8 cellular contexts compared by ENCODE assay signal in the genomic region with DNA sequence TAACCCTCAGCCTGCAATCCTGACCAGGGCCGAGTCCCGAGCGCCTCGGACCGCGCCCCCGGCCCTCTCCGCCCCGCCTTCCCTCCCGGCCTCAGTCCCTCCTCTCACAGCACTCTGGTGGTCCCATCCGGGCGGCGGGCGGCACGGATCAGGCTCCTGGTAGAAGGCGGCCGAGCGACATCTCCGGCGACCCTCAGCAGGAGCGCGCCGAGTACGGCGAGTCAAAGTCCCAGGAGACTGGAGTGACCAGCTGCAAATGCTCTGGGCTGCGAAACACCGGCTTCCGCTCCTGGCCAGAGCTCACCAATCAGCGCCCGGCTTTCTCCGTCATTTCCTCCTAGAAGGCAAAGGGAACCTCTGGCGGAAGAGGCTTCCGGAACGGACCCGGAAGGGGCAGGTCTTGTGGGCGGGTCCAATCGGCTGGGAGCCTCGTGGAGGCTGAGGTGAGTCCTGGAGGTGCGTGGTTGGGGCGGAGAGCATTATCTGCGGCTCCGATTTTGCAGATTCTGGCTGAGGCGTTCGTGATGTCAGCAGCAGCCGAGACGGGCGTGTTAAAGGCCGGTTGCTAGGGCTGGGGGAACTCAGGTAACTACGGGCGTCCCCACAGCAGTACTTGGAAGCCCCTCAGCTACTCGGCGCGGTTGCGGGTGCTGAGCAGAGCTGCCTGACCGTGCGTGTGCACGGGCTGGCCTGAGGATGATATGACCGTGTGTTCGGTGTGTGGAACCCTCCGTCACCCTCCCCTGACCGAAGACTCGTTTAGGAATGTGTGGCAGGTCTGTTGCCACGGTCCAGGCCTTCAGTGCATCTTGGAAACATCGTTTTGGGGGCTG. TPM values are rescaled to one million over a fixed set of nuclear protein-coding genes. Genes with fewer than 3 reads are reported as not detected.
A peak's percentile ranks its signal among the peaks of the same experiment; 100 is the strongest.
DNase-seq lines count a peak whose midpoint lies in the region; TF ChIP-seq lines count a peak whose summit lies in the region.

A gene with protein sequence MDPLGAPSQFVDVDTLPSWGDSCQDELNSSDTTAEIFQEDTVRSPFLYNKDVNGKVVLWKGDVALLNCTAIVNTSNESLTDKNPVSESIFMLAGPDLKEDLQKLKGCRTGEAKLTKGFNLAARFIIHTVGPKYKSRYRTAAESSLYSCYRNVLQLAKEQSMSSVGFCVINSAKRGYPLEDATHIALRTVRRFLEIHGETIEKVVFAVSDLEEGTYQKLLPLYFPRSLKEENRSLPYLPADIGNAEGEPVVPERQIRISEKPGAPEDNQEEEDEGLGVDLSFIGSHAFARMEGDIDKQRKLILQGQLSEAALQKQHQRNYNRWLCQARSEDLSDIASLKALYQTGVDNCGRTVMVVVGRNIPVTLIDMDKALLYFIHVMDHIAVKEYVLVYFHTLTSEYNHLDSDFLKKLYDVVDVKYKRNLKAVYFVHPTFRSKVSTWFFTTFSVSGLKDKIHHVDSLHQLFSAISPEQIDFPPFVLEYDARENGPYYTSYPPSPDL (minus strand): TSS at position 282 of the 833 bp plus-strand sequence. CDS start 9,264 bp downstream, outside the sequence.
A gene (plus strand): TSS at position 400 of the 833 bp plus-strand sequence. CDS start 3,581 bp downstream, outside the sequence.

- H3K9me3 ChIP-seq in H9 (ENCODE audit: control insufficient read depth, low read depth, low read length): no peaks in the 10 kb centered on the region
- H3K9me3 ChIP-seq in MG63: no peaks in the 10 kb centered on the region

- no peak within 1 kb of the TSS for H4K5ac ChIP-seq in H9 (ENCODE audit: insufficient read length, low read depth, low read length)

- H3K23ac ChIP-seq in H9 (ENCODE audit: insufficient read length, low read depth, low read length): no peak within 1 kb of the TSS

- H2BK5ac ChIP-seq in H9 (ENCODE audit: insufficient read length, low read length): no peak within 1 kb of the TSS

- H3K14ac ChIP-seq in H9 (ENCODE audit: insufficient read depth, low read length): peak within 1 kb of the TSS; percentile 14

- H3K4me1 Mint-ChIP-seq in H9 (peaks cover 31 to 34% of the 10 kb centered on the region in 2 experiments), nephron (peaks cover 38% of the 10 kb centered on the region)
- peaks cover 66% of the 10 kb centered on the region for H3K4me1 Mint-ChIP-seq in stimulated activated naive CD8-positive, alpha-beta T cell treated with anti-CD3 and anti-CD28 coated beads, Interleukin-15, Interleukin-2, amounts not matched to agents 100 ng/mL and 50 ng/mL, for 24 hours (ENCODE audit: low read depth)

- H3K27me3 Mint-ChIP-seq in H9 (ENCODE audit: low read depth) (no peaks in the 10 kb centered on the region), nephron (ENCODE audit: low read depth) (no peaks in the 10 kb centered on the region)
- no peaks in the 10 kb centered on the region for H3K27me3 Mint-ChIP-seq in stimulated activated naive CD8-positive, alpha-beta T cell treated with anti-CD3 and anti-CD28 coated beads, Interleukin-15, Interleukin-2, amounts not matched to agents 100 ng/mL and 50 ng/mL, for 24 hours

- H3K4me1 ChIP-seq in H9 (ENCODE audit: insufficient read depth, low read length): no peaks in the 10 kb centered on the region; the same call in 1 of the 2 replicates

- H4K91ac ChIP-seq in H9 (ENCODE audit: insufficient read length, low read depth, low read length): no peak within 1 kb of the TSS

- H3K36me3 Mint-ChIP-seq in H9 (ENCODE audit: insufficient read depth in 1 of 3, low read depth in 3 of 3): peaks cover 2 to 15% (median 4%) of the 10 kb centered on the region in 3 experiments; a peak in 5 of 7 replicates
- peaks cover 7% of the 10 kb centered on the region for H3K36me3 Mint-ChIP-seq in nephron (ENCODE audit: low read depth)
- H3K36me3 Mint-ChIP-seq in stimulated activated naive CD8-positive, alpha-beta T cell treated with anti-CD3 and anti-CD28 coated beads, Interleukin-15, Interleukin-2, amounts not matched to agents 100 ng/mL and 50 ng/mL, for 24 hours (ENCODE audit: low read depth): peaks cover 43% of the 10 kb centered on the region

- H3K9me3 Mint-ChIP-seq in H9 (no peaks in the 10 kb centered on the region), nephron (no peaks in the 10 kb centered on the region)
- H3K9me3 Mint-ChIP-seq in stimulated activated naive CD8-positive, alpha-beta T cell treated with anti-CD3 and anti-CD28 coated beads, Interleukin-15, Interleukin-2, amounts not matched to agents 100 ng/mL and 50 ng/mL, for 24 hours: no peaks in the 10 kb centered on the region

- H3K56ac ChIP-seq in H9 (ENCODE audit: insufficient read length, low read depth, low read length): no peak within 1 kb of the TSS

- peak within 1 kb of the TSS; percentile 44 to 90 (median 68) for H3K27ac Mint-ChIP-seq in H9
- peak within 1 kb of the TSS; percentile 92 to 98 (median 93) for H3K27ac Mint-ChIP-seq in nephron
- H3K27ac Mint-ChIP-seq in stimulated activated naive CD8-positive, alpha-beta T cell treated with anti-CD3 and anti-CD28 coated beads, Interleukin-15, Interleukin-2, amounts not matched to agents 100 ng/mL and 50 ng/mL, for 24 hours: peak within 1 kb of the TSS; percentile 99

- H4K8ac ChIP-seq in H9 (replicated peaks; ENCODE audit: insufficient read length, low read depth, low read length): no peak within 1 kb of the TSS

- TF ChIP-seq CTCF in H9 (conservative IDR thresholded peaks at IDR 0.05) (no peak), fibroblast of the aortic adventitia (IDR thresholded peaks at IDR 0.05; ENCODE audit: insufficient read depth, low read length) (no peak), nephron (IDR thresholded peaks at IDR 0.05; ENCODE audit: unreplicated experiment in 3 of 3) (no peak)

- no peak within 1 kb of the TSS for H3T11ph ChIP-seq in H9 (ENCODE audit: low read length)

- no CpG with 5 or more reads among the region's 64 CpGs for WGBS in H9 (ENCODE audit: extremely low coverage, insufficient read length, low lambda C conversion rate)

- H3K4me3 Mint-ChIP-seq in H9 (peak within 1 kb of the TSS; percentile 96), nephron (peak within 1 kb of the TSS; percentile 95 to 98 (median 98))
- H3K4me3 Mint-ChIP-seq in stimulated activated naive CD8-positive, alpha-beta T cell treated with anti-CD3 and anti-CD28 coated beads, Interleukin-15, Interleukin-2, amounts not matched to agents 100 ng/mL and 50 ng/mL, for 24 hours: peak within 1 kb of the TSS; percentile 99

- no peak within 1 kb of the TSS for H2AK5ac ChIP-seq in H9 (ENCODE audit: insufficient read length, low read length)

- H3K27ac ChIP-seq in H9 (ENCODE audit: insufficient read length, low read depth, low read length): no peak within 1 kb of the TSS

- peak within 1 kb of the TSS; percentile 77 for H3K9ac ChIP-seq in H9 (ENCODE audit: extremely low read depth, insufficient read length, low read length)

- H2BK12ac ChIP-seq in H9 (ENCODE audit: insufficient read length, low read depth, low read length): no peak within 1 kb of the TSS

- H2BK15ac ChIP-seq in H9 (ENCODE audit: low read depth, low read length): no peak within 1 kb of the TSS

- H2BK20ac ChIP-seq in H9 (ENCODE audit: low read depth, low read length, poor library complexity, severe bottlenecking): no peak within 1 kb of the TSS

- H3K79me2 ChIP-seq in H9 (ENCODE audit: insufficient read depth, low read length): peaks cover 29% of the 10 kb centered on the region; the same call in 1 of the 2 replicates

- peaks cover 2% of the 10 kb centered on the region for H4K20me1 ChIP-seq in H9 (ENCODE audit: control insufficient read depth, insufficient read depth, insufficient read length)

- DNase-seq in ELR (ENCODE audit: low read depth) (peak; percentile 99), H9 (peak; percentile 98), MG63 (peak; percentile 99), SHP77 treated with DMSO at 0.1 percent for 48 hours (lab: John Stamatoyannopoulos, UW) (peak; percentile 92), fibroblast of the aortic adventitia (ENCODE audit: low read depth) (peak; percentile 95)
- DNase-seq in activated effector memory CD4-positive, alpha-beta T cell treated with anti-CD3 and anti-CD28 coated beads, Interleukin-2, amount 50 U/mL, for 16 hours: peak; percentile 98

- no peak within 1 kb of the TSS for H2BK120ac ChIP-seq in H9 (ENCODE audit: low read depth, low read length, poor library complexity, severe bottlenecking)

- no peak within 1 kb of the TSS for H3K18ac ChIP-seq in H9 (ENCODE audit: insufficient read length, low read depth, low read length)

- no peaks in the 10 kb centered on the region for H3K79me1 ChIP-seq in H9 (ENCODE audit: insufficient read depth, low read depth, low read length, poor library complexity, severe bottlenecking)

- H2AFZ ChIP-seq in H9 (ENCODE audit: low read length): no peak within 1 kb of the TSS

- H3K36me3 ChIP-seq in MG63: peaks cover 27% of the 10 kb centered on the region

- peaks cover 12% of the 10 kb centered on the region for H3K23me2 ChIP-seq in H9 (ENCODE audit: insufficient read length, low read depth, low read length, poor library complexity, severe bottlenecking)

- no peak within 1 kb of the TSS for H3K4ac ChIP-seq in H9 (ENCODE audit: low read depth, low read length)

- H3K4me3 ChIP-seq in MG63: peak within 1 kb of the TSS; percentile 100
- peak within 1 kb of the TSS; percentile 83 for H3K4me3 ChIP-seq in fibroblast of the aortic adventitia (ENCODE audit: low read depth, low read length)

- H3K4me2 ChIP-seq in H9 (ENCODE audit: insufficient read depth, insufficient read length, low read length): peak within 1 kb of the TSS; percentile 95

- H3K27me3 ChIP-seq in H9 (ENCODE audit: insufficient read depth, low read length) (peaks cover 1% of the 10 kb centered on the region; the same call in 1 of the 2 replicates), MG63 (no peaks in the 10 kb centered on the region)

RNA-seq across cellular contexts. Expression of the first gene that starts in this region (rescaled TPM):
- 24.4 and 27.6 TPM in 2 replicates for total RNA-seq in H9 (2021)
- total RNA-seq in MG63 (2014; rRNA removed; shearing (Covaris generic); ENCODE audit: low replicate concordance): 5.7 and 8.6 TPM in 2 replicates
- total RNA-seq in fibroblast of the aortic adventitia (ENCODE audit: low replicate concordance): 14.9 and 32.0 TPM in 2 replicates

RNA-seq across cellular contexts. Expression of the second gene that starts in this region (rescaled TPM):
- total RNA-seq in H9 (2021) (61.4 and 66.7 TPM in 2 replicates), fibroblast of the aortic adventitia (ENCODE audit: low replicate concordance) (13.4 and 22.1 TPM in 2 replicates)
- total RNA-seq in MG63 (2014; rRNA removed; shearing (Covaris generic); ENCODE audit: low replicate concordance): 58.6 and 222 TPM in 2 replicates
